40 cellular contexts compared by ENCODE assay signal in genomic region chr1:229736376-229736775, GRCh38.
"Had no signal": no experiment of that assay in that cellular context is flagged by ENCODE, and none has a peak within 500 bp of the region (broad histone marks: within the 10 kb centered on the region; RNA-seq: fewer than 3 reads in every experiment).

No MANE protein-coding gene starts in this region.

- H3K27me3 ChIP-seq: adrenal gland, ascending aorta, body of pancreas, brain microvascular endothelial cell, breast epithelium, cardiac muscle cell had no signal

- H3K27ac ChIP-seq: adrenal gland, ascending aorta, body of pancreas, brain microvascular endothelial cell, breast epithelium, cardiac muscle cell had no signal

- H3K36me3 Mint-ChIP-seq: activated naive CD4-positive, alpha-beta T cell treated with anti-CD3 and anti-CD28 coated beads, Interleukin-2, amount 10 ng/mL, durations not matched to agents 7 days and 5 days; activated naive CD4-positive, alpha-beta T cell treated with anti-CD3 and anti-CD28 coated beads, Interleukin-2, amount 50 U/mL, for 24 hours; brain had no signal

- ATAC-seq: activated naive CD4-positive, alpha-beta T cell treated with anti-CD3 and anti-CD28 coated beads, Interleukin-2, amount 50 U/mL, for 72 hours; activated naive CD8-positive, alpha-beta T cell treated with anti-CD3 and anti-CD28 coated beads, Interleukin-2, amount 50 U/mL, for 24 hours; activated T-cell treated with anti-CD3 and anti-CD28 coated beads, Interleukin-2, amount 50 U/mL, for 4 hours; activated T-cell treated with anti-CD3 and anti-CD28 coated beads, Interleukin-2, amount 50 U/mL, for 72 hours; activated T-helper 17 cell treated with anti-CD3 and anti-CD28 coated beads, Interleukin-2, amount 50 U/mL, for 72 hours; body of pancreas had no signal

- H3K36me3 ChIP-seq: adrenal gland, ascending aorta, brain microvascular endothelial cell, breast epithelium, cardiac muscle cell had no signal

- DNase-seq: activated effector memory CD4-positive, alpha-beta T cell treated with anti-CD3 and anti-CD28 coated beads, Interleukin-2, amount 50 U/mL, for 16 hours; activated effector memory CD4-positive, alpha-beta T cell treated with Interleukin-2 at 50 U/mL for 16 hours; activated gamma-delta T cell; activated gamma-delta T cell treated with Interleukin-2 at 50 U/mL for 16 hours; activated naive CD4-positive, alpha-beta T cell; activated naive CD4-positive, alpha-beta T cell treated with anti-CD3 and anti-CD28 coated beads for 36 hours; activated naive CD4-positive, alpha-beta T cell treated with anti-CD3 and anti-CD28 coated beads, Interleukin-2, amount 10 ng/mL, durations not matched to agents 7 days and 5 days; activated naive CD4-positive, alpha-beta T cell treated with anti-CD3 and anti-CD28 coated beads, Interleukin-2, amount 50 U/mL, for 16 hours; activated naive CD4-positive, alpha-beta T cell treated with Interleukin-2 at 50 U/mL for 16 hours; activated naive CD8-positive, alpha-beta T cell treated with anti-CD3 and anti-CD28 coated beads for 36 hours; activated naive CD8-positive, alpha-beta T cell treated with anti-CD3 and anti-CD28 coated beads, Interleukin-2, amount 10 ng/mL, durations not matched to agents 7 days and 5 days; activated naive CD8-positive, alpha-beta T cell treated with anti-CD3 and anti-CD28 coated beads, Interleukin-2, amount 50 U/mL, for 24 hours; activated T-cell treated with anti-CD3 and anti-CD28 coated beads, Interleukin-2, amount 50 U/mL, for 1 hour; activated T-cell treated with anti-CD3 and anti-CD28 coated beads, Interleukin-2, amount 50 U/mL, for 24 hours; activated T-cell treated with anti-CD3 and anti-CD28 coated beads, Interleukin-2, amount 50 U/mL, for 4 hours; activated T-cell treated with anti-CD3 and anti-CD28 coated beads, Interleukin-2, amount 50 U/mL, for 48 hours; activated T-cell treated with anti-CD3 and anti-CD28 coated beads, Interleukin-2, amount 50 U/mL, for 72 hours; adrenal gland; amniotic stem cell; amygdala; anterior cingulate cortex; aorta; body of pancreas; brain microvascular endothelial cell; caudate nucleus; central memory CD4-positive, alpha-beta T cell; cerebellar nuclear complex had no signal

- H3K4me1 ChIP-seq: adrenal gland, ascending aorta, body of pancreas, breast epithelium had no signal

- H3K27ac Mint-ChIP-seq: activated naive CD4-positive, alpha-beta T cell treated with anti-CD3 and anti-CD28 coated beads for 36 hours; activated naive CD4-positive, alpha-beta T cell treated with anti-CD3 and anti-CD28 coated beads, Interleukin-2, amount 10 ng/mL, durations not matched to agents 7 days and 5 days; activated naive CD4-positive, alpha-beta T cell treated with anti-CD3 and anti-CD28 coated beads, Interleukin-2, amount 50 U/mL, for 24 hours; activated naive CD4-positive, alpha-beta T cell treated with anti-CD3 and anti-CD28 coated beads, Interleukin-2, amount 50 U/mL, for 72 hours; activated naive CD8-positive, alpha-beta T cell; activated naive CD8-positive, alpha-beta T cell treated with anti-CD3 and anti-CD28 coated beads for 36 hours; activated naive CD8-positive, alpha-beta T cell treated with anti-CD3 and anti-CD28 coated beads, Interleukin-2, amount 10 ng/mL, durations not matched to agents 7 days and 5 days; activated naive CD8-positive, alpha-beta T cell treated with anti-CD3 and anti-CD28 coated beads, Interleukin-2, amount 50 U/mL, for 24 hours; activated T-cell treated with anti-CD3 and anti-CD28 coated beads, Interleukin-2, amount 50 U/mL, for 24 hours; activated T-cell treated with anti-CD3 and anti-CD28 coated beads, Interleukin-2, amount 50 U/mL, for 72 hours; activated T-helper 1 cell treated with anti-CD3 and anti-CD28 coated beads, Interleukin-12 subunit alpha, Interleukin-12 subunit beta, Interleukin-2, Interleukin-4 antibody, amounts not matched to agents 30 ng/mL and 10 ng/mL and 1 ng/mL, durations not matched to agents 14 hours and 24 hours and 36 hours; activated T-helper 17 cell treated with anti-CD3 and anti-CD28 coated beads, Interleukin-2, amount 50 U/mL, for 72 hours; activated T-helper 2 cell treated with anti-CD3 and anti-CD28 coated beads, Interferon-gamma antibody, Interleukin-2, Interleukin-4, amounts not matched to agents 10 μg/mL and 5 μg/mL and 100 μg/mL, durations not matched to agents 14 hours and 24 hours and 36 hours; brain had no signal

- H3K4me1 Mint-ChIP-seq: activated naive CD4-positive, alpha-beta T cell treated with anti-CD3 and anti-CD28 coated beads, Interleukin-2, amount 10 ng/mL, durations not matched to agents 7 days and 5 days; activated naive CD8-positive, alpha-beta T cell treated with anti-CD3 and anti-CD28 coated beads, Interleukin-2, amount 10 ng/mL, durations not matched to agents 7 days and 5 days; brain; central memory CD8-positive, alpha-beta T cell had no signal

- H3K9me3 ChIP-seq: adrenal gland had no signal

- H3K4me3 ChIP-seq: adrenal gland, ascending aorta, body of pancreas, breast epithelium, cardiac muscle cell had no signal

- H3K27me3 Mint-ChIP-seq: activated naive CD4-positive, alpha-beta T cell treated with anti-CD3 and anti-CD28 coated beads, Interleukin-2, amount 10 ng/mL, durations not matched to agents 7 days and 5 days; activated naive CD8-positive, alpha-beta T cell; activated naive CD8-positive, alpha-beta T cell treated with anti-CD3 and anti-CD28 coated beads for 36 hours had no signal

- H3K4me3 Mint-ChIP-seq: activated naive CD4-positive, alpha-beta T cell treated with anti-CD3 and anti-CD28 coated beads for 36 hours; activated naive CD4-positive, alpha-beta T cell treated with anti-CD3 and anti-CD28 coated beads, Interleukin-2, amount 10 ng/mL, durations not matched to agents 7 days and 5 days; activated naive CD4-positive, alpha-beta T cell treated with anti-CD3 and anti-CD28 coated beads, Interleukin-2, amount 50 U/mL, for 24 hours; activated naive CD8-positive, alpha-beta T cell; activated naive CD8-positive, alpha-beta T cell treated with anti-CD3 and anti-CD28 coated beads for 36 hours; activated naive CD8-positive, alpha-beta T cell treated with anti-CD3 and anti-CD28 coated beads, Interleukin-2, amount 10 ng/mL, durations not matched to agents 7 days and 5 days; activated naive CD8-positive, alpha-beta T cell treated with anti-CD3 and anti-CD28 coated beads, Interleukin-2, amount 50 U/mL, for 24 hours; activated T-cell treated with anti-CD3 and anti-CD28 coated beads, Interleukin-2, amount 50 U/mL, for 24 hours; activated T-cell treated with anti-CD3 and anti-CD28 coated beads, Interleukin-2, amount 50 U/mL, for 4 hours; activated T-cell treated with anti-CD3 and anti-CD28 coated beads, Interleukin-2, amount 50 U/mL, for 72 hours; activated T-helper 1 cell treated with anti-CD3 and anti-CD28 coated beads, Interleukin-12 subunit alpha, Interleukin-12 subunit beta, Interleukin-2, Interleukin-4 antibody, amounts not matched to agents 30 ng/mL and 10 ng/mL and 1 ng/mL, durations not matched to agents 14 hours and 24 hours and 36 hours; activated T-helper 17 cell treated with anti-CD3 and anti-CD28 coated beads, Interleukin-2, amount 50 U/mL, for 72 hours; brain; central memory CD8-positive, alpha-beta T cell had no signal

- FAIRE-seq: astrocyte, bronchial epithelial cell had no signal
